Comparison of ENCODE assay signal across 33 cellular contexts in the genomic region with DNA sequence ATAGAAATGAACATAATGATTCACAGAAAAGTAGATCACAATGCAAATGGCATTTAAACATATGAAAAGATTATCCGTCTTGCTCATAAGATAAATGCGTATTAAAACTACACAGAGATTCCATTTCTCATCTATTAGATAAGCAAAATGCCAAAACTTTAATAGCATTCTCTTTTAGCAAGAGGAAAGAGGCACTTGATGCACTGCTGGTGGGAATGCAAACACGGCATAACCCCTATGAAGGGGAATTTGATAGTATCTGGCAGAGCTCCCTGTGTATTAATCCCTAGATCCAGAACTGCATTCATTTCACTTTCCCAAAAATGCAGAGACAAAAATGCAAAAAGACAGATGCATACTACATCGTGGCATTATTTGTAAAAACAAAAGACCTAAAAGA.
"Had no signal": no experiment of that assay in that cellular context is flagged by ENCODE, and none has a peak within 500 bp of the region (broad histone marks: within the 10 kb centered on the region; RNA-seq: fewer than 3 reads in every experiment).

No MANE protein-coding gene starts in this region.

- H3K4me1 Mint-ChIP-seq: activated CD4-positive, alpha-beta memory T cell treated with anti-CD3 and anti-CD28 coated beads, Interleukin-2, amount 10 ng/mL, durations not matched to agents 7 days and 5 days; activated CD8-positive, alpha-beta memory T cell treated with anti-CD3 and anti-CD28 coated beads, Interleukin-2, amount 10 ng/mL, durations not matched to agents 7 days and 5 days; activated naive CD4-positive, alpha-beta T cell treated with anti-CD3 and anti-CD28 coated beads, Interleukin-2, amount 10 ng/mL, durations not matched to agents 7 days and 5 days; activated naive CD8-positive, alpha-beta T cell treated with anti-CD3 and anti-CD28 coated beads, Interleukin-2, amount 50 U/mL, for 24 hours; brain had no signal

- FAIRE-seq: bronchial epithelial cell, K562 had no signal

- H3K4me3 Mint-ChIP-seq: activated CD4-positive, alpha-beta memory T cell treated with anti-CD3 and anti-CD28 coated beads, Interleukin-2, amount 10 ng/mL, durations not matched to agents 7 days and 5 days; activated CD8-positive, alpha-beta memory T cell treated with anti-CD3 and anti-CD28 coated beads, Interleukin-2, amount 10 ng/mL, durations not matched to agents 7 days and 5 days; activated naive CD4-positive, alpha-beta T cell treated with anti-CD3 and anti-CD28 coated beads, Interleukin-2, amount 10 ng/mL, durations not matched to agents 7 days and 5 days; activated naive CD8-positive, alpha-beta T cell; activated naive CD8-positive, alpha-beta T cell treated with anti-CD3 and anti-CD28 coated beads, Interleukin-2, amount 50 U/mL, for 24 hours; brain had no signal

- H3K36me3 ChIP-seq: WERI-Rb-1 had no signal

- H3K4me3 ChIP-seq: K562 had no signal

- H3K27ac ChIP-seq: WERI-Rb-1 had no signal

- H3K27ac Mint-ChIP-seq: activated CD4-positive, alpha-beta memory T cell treated with anti-CD3 and anti-CD28 coated beads, Interleukin-2, amount 10 ng/mL, durations not matched to agents 7 days and 5 days; activated CD8-positive, alpha-beta memory T cell treated with anti-CD3 and anti-CD28 coated beads, Interleukin-2, amount 10 ng/mL, durations not matched to agents 7 days and 5 days; activated naive CD4-positive, alpha-beta T cell treated with anti-CD3 and anti-CD28 coated beads, Interleukin-2, amount 10 ng/mL, durations not matched to agents 7 days and 5 days; activated naive CD8-positive, alpha-beta T cell; activated naive CD8-positive, alpha-beta T cell treated with anti-CD3 and anti-CD28 coated beads, Interleukin-2, amount 50 U/mL, for 24 hours; brain had no signal

- DNase-seq: activated CD4-positive, alpha-beta memory T cell treated with anti-CD3 and anti-CD28 coated beads, Interleukin-2, amount 10 ng/mL, durations not matched to agents 7 days and 5 days; activated CD4-positive, alpha-beta T cell treated with anti-CD3 and anti-CD28 coated beads for 1 hour; activated CD4-positive, alpha-beta T cell treated with anti-CD3 and anti-CD28 coated beads for 48 hours; activated CD4-positive, CD25-positive, alpha-beta regulatory T cell; activated CD8-positive, alpha-beta memory T cell treated with anti-CD3 and anti-CD28 coated beads for 24 hours; activated CD8-positive, alpha-beta memory T cell treated with anti-CD3 and anti-CD28 coated beads, Interleukin-2, amount 10 ng/mL, durations not matched to agents 7 days and 5 days; activated CD8-positive, alpha-beta memory T cell treated with anti-CD3 and anti-CD28 coated beads, Interleukin-2, amount 50 U/mL, for 48 hours; activated effector memory CD4-positive, alpha-beta T cell treated with Interleukin-2 at 50 U/mL for 16 hours; activated naive CD4-positive, alpha-beta T cell treated with anti-CD3 and anti-CD28 coated beads, Interleukin-2, amount 10 ng/mL, durations not matched to agents 7 days and 5 days; activated naive CD8-positive, alpha-beta T cell treated with anti-CD3 and anti-CD28 coated beads, Interleukin-2, amount 50 U/mL, for 24 hours; activated T-cell treated with anti-CD3 and anti-CD28 coated beads, Interleukin-2, amount 50 U/mL, for 48 hours; anterior cingulate cortex; caudate nucleus; cerebellar nuclear complex; NCI-H1105 treated with DMSO at 0.1 percent for 48 hours; NCI-H1436; NCI-H1694; NCI-H1930; NCI-H2081 treated with DMSO at 0.1 percent for 48 hours; NCI-H2171; NCI-H446 treated with DMSO at 0.1 percent for 48 hours; NCI-H524 treated with DMSO at 0.1 percent for 48 hours; OCI-M1; Right ventricle myocardium superior; SW 1271; T-helper 1 cell; T-helper 2 cell; T1000; WERI-Rb-1 had no signal

- H3K27me3 Mint-ChIP-seq: activated CD4-positive, alpha-beta memory T cell treated with anti-CD3 and anti-CD28 coated beads, Interleukin-2, amount 10 ng/mL, durations not matched to agents 7 days and 5 days; activated CD8-positive, alpha-beta memory T cell treated with anti-CD3 and anti-CD28 coated beads, Interleukin-2, amount 10 ng/mL, durations not matched to agents 7 days and 5 days; activated naive CD4-positive, alpha-beta T cell treated with anti-CD3 and anti-CD28 coated beads, Interleukin-2, amount 10 ng/mL, durations not matched to agents 7 days and 5 days; brain had no signal

- ATAC-seq: activated CD8-positive, alpha-beta memory T cell treated with anti-CD3 and anti-CD28 coated beads, Interleukin-2, amount 10 ng/mL, durations not matched to agents 7 days and 5 days; activated naive CD8-positive, alpha-beta T cell treated with anti-CD3 and anti-CD28 coated beads, Interleukin-2, amount 50 U/mL, for 24 hours; K562 had no signal
